In genomic region chr5:137453476-137454080, GRCh38 we compare ENCODE assay signal across 12 cellular contexts. TPM values are rescaled to one million over a fixed set of nuclear protein-coding genes. Genes with fewer than 3 reads are reported as not detected.
DNase-seq lines count a peak whose midpoint lies in the region; ATAC-seq and TF ChIP-seq lines count a peak whose summit lies in the region.
"Had no signal": no experiment of that assay in that cellular context is flagged by ENCODE, and none has a peak within 500 bp of the region (broad histone marks: within the 10 kb centered on the region; RNA-seq: fewer than 3 reads in every experiment).

No MANE protein-coding gene starts in this region.

- H3K27me3 Mint-ChIP-seq in mesothelial cell of epicardium (ENCODE audit: low read depth) = peaks cover 38% of the 10 kb centered on the region

- DNase-seq in AG20443 (ENCODE audit: low spot score) (peak; percentile 24), Kasumi-1 (lab: John Stamatoyannopoulos, UW) (peak; percentile 23 to 66), adipocyte (ENCODE audit: low read depth) (peak; percentile 76), iPS-NIHi11 (ENCODE audit: low spot score) (peak; percentile 51), mesothelial cell of epicardium (ENCODE audit: low spot score in 2 of 2, unreplicated experiment in 2 of 2) (no peak)
- DNase-seq: activated CD4-positive, alpha-beta T cell treated with anti-CD3 and anti-CD28 coated beads for 48 hours; central memory CD4-positive, alpha-beta T cell; lower lobe of right lung; stimulated activated CD4-positive, alpha-beta T cell treated with anti-CD3 and anti-CD28 coated beads, Interleukin-2, amount 100 ng/mL, for 48 hours had no signal

- no peaks in the 10 kb centered on the region for H3K4me1 Mint-ChIP-seq in mesothelial cell of epicardium

- H3K9me3 ChIP-seq in adipocyte (ENCODE audit: control insufficient read depth, low read length) = no peaks in the 10 kb centered on the region
- H3K9me3 ChIP-seq: lower lobe of right lung had no signal

- no peak overlapping the region for H3K4me3 ChIP-seq in adipocyte (ENCODE audit: low read length)
- H3K4me3 ChIP-seq: lower lobe of right lung had no signal

- H3K9me3 Mint-ChIP-seq in mesothelial cell of epicardium = no peaks in the 10 kb centered on the region

- no peaks in the 10 kb centered on the region for H3K4me1 ChIP-seq in adipocyte (ENCODE audit: control insufficient read depth, insufficient read depth, low read length)
- H3K4me1 ChIP-seq: lower lobe of right lung had no signal

- no peak for ATAC-seq in GM19455 (IDR thresholded peaks at IDR 0.05; ENCODE audit: unreplicated experiment)
- no peak for ATAC-seq in HG03442 (IDR thresholded peaks at IDR 0.05; ENCODE audit: unreplicated experiment)
- no peak for ATAC-seq in HG03097 (IDR thresholded peaks at IDR 0.05; ENCODE audit: low FRiP score, unreplicated experiment)
- ATAC-seq: lower lobe of right lung had no signal

- H3K27me3 ChIP-seq in adipocyte (replicated peaks; ENCODE audit: control insufficient read depth, insufficient read depth, low read length) = no peaks in the 10 kb centered on the region

- TF ChIP-seq CTCF in mesothelial cell of epicardium (IDR thresholded peaks at IDR 0.05; ENCODE audit: unreplicated experiment) = no peak

- H3K27ac Mint-ChIP-seq in mesothelial cell of epicardium = no peak overlapping the region

- no peak overlapping the region for H3K4me3 Mint-ChIP-seq in mesothelial cell of epicardium

- no peaks in the 10 kb centered on the region for H3K36me3 Mint-ChIP-seq in mesothelial cell of epicardium

- H3K36me3 ChIP-seq in adipocyte (ENCODE audit: control insufficient read depth, insufficient read depth, low read length, severe bottlenecking) = peaks cover 20% of the 10 kb centered on the region
- H3K36me3 ChIP-seq: lower lobe of right lung had no signal

- no peak overlapping the region for H3K9ac ChIP-seq in adipocyte (ENCODE audit: low read length)

RNA-seq across cellular contexts. Expression of gene SPOCK1, which starts 45.5 kb away (rescaled TPM):
- total RNA-seq in mesothelial cell of epicardium = 5.0 to 6.6 TPM (median 6.4 TPM) in 3 replicates

Comparison
In these comparisons a context has a peak if more than half of its experiments do, and no peak if none do; other contexts are left out.
1. DNase-seq: peak in AG20443 (single experiment), Kasumi-1 (2 of 2), adipocyte (single experiment) and iPS-NIHi11 (single experiment); none in mesothelial cell of epicardium (0 of 2).